Comparison of ENCODE assay signal across 1 cellular context in the genomic region with DNA sequence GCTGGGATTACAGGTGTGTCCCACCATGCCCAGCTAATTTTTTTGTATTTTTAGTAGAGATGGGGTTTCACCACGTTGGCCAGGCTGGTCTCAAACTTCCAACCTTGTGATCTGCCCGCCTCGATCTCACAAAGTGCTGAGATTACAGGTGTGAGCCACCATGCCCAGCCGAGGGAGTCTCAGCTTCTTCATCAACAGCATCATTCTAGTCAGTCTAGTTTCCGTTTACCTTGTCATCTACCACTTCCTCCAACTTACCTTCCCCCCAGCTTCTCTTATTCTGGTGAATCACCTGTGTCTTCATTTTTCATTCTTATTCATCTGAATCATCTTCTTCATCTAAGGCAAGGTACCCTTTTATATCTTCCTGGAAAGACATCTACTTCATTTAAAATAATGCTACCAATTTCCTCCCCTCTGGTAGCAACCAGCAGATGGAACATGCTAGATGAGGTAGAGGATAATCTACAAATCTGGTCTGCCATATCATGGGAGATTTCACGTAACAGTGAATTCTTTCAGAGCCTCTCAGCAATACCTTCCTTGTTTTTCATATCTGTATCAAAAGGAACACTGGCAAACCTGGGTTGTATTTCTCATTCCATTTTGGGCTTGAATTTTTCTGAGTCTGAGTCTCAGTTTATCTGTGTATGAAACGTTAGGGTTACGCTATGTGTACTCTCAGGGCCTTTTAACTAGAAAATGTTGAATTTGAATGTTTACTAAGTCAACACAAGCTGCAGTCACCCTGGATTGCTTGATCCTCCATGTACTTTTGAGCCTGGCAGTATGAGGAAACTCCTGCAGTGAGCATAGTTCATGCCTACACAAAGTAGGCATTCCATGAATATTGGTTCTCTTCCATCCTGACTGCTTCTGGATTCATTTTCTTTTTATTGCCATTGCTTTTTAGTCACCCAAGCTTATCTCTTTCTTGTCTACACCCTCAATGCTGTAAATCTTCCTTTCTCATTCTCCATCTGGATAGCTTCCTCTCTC.
TF ChIP-seq lines count a peak whose summit lies in the region.

No MANE protein-coding gene starts in this region.

TF ChIP-seq in HepG2, 621 proteins besides CTCF, POLR2A, EP300 and RAD21 (continued from another document and continues in another):
- TF ChIP-seq HMGXB3 (CRISPR knock-in tag; IDR thresholded peaks at IDR 0.05; ENCODE audit: borderline replicate concordance): no peak
- no peak for TF ChIP-seq NKX3-1 (CRISPR knock-in tag; IDR thresholded peaks at IDR 0.05)
- TF ChIP-seq HNRNPL (IDR thresholded peaks at IDR 0.05; ENCODE audit: low read depth, low read length): no peak
- no peak for TF ChIP-seq PRPF4 (IDR thresholded peaks at IDR 0.05; ENCODE audit: low read depth, low read length, poor library complexity, severe bottlenecking)
- peak; percentile 66; the same call in 1 of the 3 replicates for TF ChIP-seq MXI1 (IDR thresholded peaks at IDR 0.05; ENCODE audit: borderline replicate concordance, low read depth, low read length)
- TF ChIP-seq PHF8 (CRISPR knock-in tag; IDR thresholded peaks at IDR 0.05): peak; percentile 22; the same call in 1 of the 2 replicates
- TF ChIP-seq ZNF780A (CRISPR knock-in tag; IDR thresholded peaks at IDR 0.05): 0 out of 2 replicates have a peak, but pooled peaks have one; percentile 65
- TF ChIP-seq ZFX (CRISPR knock-in tag; IDR thresholded peaks at IDR 0.05; ENCODE audit: low read depth): no peak
- no peak for TF ChIP-seq NFATC3 (CRISPR knock-in tag; IDR thresholded peaks at IDR 0.05)
- TF ChIP-seq FOXA1 (IDR thresholded peaks at IDR 0.05): peak; percentile 98
- TF ChIP-seq FOXA1 (CRISPR knock-in tag; IDR thresholded peaks at IDR 0.05): peak; percentile 98
- TF ChIP-seq MYNN (CRISPR knock-in tag; IDR thresholded peaks at IDR 0.05; ENCODE audit: low read depth): peak; percentile 86; the same call in 1 of the 2 replicates
- TF ChIP-seq CEBPZ (IDR thresholded peaks at IDR 0.05; ENCODE audit: low read length): no peak
- TF ChIP-seq PLSCR1 (CRISPR knock-in tag; IDR thresholded peaks at IDR 0.05; ENCODE audit: borderline replicate concordance): no peak
- TF ChIP-seq ZNF580 (CRISPR knock-in tag; IDR thresholded peaks at IDR 0.05; ENCODE audit: borderline replicate concordance, low read depth): peak; percentile 71; the same call in 1 of the 2 replicates
- TF ChIP-seq ZNF850 (CRISPR knock-in tag; conservative IDR thresholded peaks at IDR 0.05): peak; percentile 69; the same call in 1 of the 2 replicates
- TF ChIP-seq FLYWCH1 (CRISPR knock-in tag; IDR thresholded peaks at IDR 0.05): no peak
- no peak for TF ChIP-seq ZNF549 (CRISPR knock-in tag; IDR thresholded peaks at IDR 0.05)
- TF ChIP-seq, protein P1, sequence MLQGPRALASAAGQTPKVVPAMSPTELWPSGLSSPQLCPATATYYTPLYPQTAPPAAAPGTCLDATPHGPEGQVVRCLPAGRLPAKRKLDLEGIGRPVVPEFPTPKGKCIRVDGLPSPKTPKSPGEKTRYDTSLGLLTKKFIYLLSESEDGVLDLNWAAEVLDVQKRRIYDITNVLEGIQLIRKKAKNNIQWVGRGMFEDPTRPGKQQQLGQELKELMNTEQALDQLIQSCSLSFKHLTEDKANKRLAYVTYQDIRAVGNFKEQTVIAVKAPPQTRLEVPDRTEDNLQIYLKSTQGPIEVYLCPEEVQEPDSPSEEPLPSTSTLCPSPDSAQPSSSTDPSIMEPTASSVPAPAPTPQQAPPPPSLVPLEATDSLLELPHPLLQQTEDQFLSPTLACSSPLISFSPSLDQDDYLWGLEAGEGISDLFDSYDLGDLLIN (CRISPR knock-in tag; IDR thresholded peaks at IDR 0.05; ENCODE audit: borderline replicate concordance): no peak
- peak; percentile 96 for TF ChIP-seq ZGPAT (CRISPR knock-in tag; IDR thresholded peaks at IDR 0.05)
- TF ChIP-seq RFX1 (IDR thresholded peaks at IDR 0.05): no peak
- TF ChIP-seq, protein P2, sequence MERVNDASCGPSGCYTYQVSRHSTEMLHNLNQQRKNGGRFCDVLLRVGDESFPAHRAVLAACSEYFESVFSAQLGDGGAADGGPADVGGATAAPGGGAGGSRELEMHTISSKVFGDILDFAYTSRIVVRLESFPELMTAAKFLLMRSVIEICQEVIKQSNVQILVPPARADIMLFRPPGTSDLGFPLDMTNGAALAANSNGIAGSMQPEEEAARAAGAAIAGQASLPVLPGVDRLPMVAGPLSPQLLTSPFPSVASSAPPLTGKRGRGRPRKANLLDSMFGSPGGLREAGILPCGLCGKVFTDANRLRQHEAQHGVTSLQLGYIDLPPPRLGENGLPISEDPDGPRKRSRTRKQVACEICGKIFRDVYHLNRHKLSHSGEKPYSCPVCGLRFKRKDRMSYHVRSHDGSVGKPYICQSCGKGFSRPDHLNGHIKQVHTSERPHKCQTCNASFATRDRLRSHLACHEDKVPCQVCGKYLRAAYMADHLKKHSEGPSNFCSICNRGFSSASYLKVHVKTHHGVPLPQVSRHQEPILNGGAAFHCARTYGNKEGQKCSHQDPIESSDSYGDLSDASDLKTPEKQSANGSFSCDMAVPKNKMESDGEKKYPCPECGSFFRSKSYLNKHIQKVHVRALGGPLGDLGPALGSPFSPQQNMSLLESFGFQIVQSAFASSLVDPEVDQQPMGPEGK (CRISPR knock-in tag; IDR thresholded peaks at IDR 0.05): peak; percentile 59; the same call in 1 of the 2 replicates
- peak; percentile 77 for TF ChIP-seq KDM4B (CRISPR knock-in tag; IDR thresholded peaks at IDR 0.05)
- no peak for TF ChIP-seq ZBTB42 (CRISPR knock-in tag; IDR thresholded peaks at IDR 0.05)
- TF ChIP-seq SMARCE1 (IDR thresholded peaks at IDR 0.05; ENCODE audit: borderline replicate concordance): no peak
- TF ChIP-seq ZBED4 (CRISPR knock-in tag; IDR thresholded peaks at IDR 0.05; ENCODE audit: borderline replicate concordance): peak; percentile 68; the same call in 1 of the 2 replicates
- no peak for TF ChIP-seq AGO1 (IDR thresholded peaks at IDR 0.05; ENCODE audit: low read depth, low read length, poor library complexity, severe bottlenecking)
- TF ChIP-seq ATRX (CRISPR knock-in tag; IDR thresholded peaks at IDR 0.05; ENCODE audit: borderline replicate concordance): no peak
- TF ChIP-seq ZNF839 (CRISPR knock-in tag; IDR thresholded peaks at IDR 0.05; ENCODE audit: borderline replicate concordance): no peak
- no peak for TF ChIP-seq TEAD2 (CRISPR knock-in tag; IDR thresholded peaks at IDR 0.05)
- TF ChIP-seq ZFP36 (IDR thresholded peaks at IDR 0.05; ENCODE audit: borderline replicate concordance, low read depth, low read length, partially characterized antibody): no peak
- TF ChIP-seq MLLT10 (CRISPR knock-in tag; IDR thresholded peaks at IDR 0.05): no peak
- TF ChIP-seq NR3C1 (CRISPR knock-in tag; IDR thresholded peaks at IDR 0.05): no peak
